In the genomic region with DNA sequence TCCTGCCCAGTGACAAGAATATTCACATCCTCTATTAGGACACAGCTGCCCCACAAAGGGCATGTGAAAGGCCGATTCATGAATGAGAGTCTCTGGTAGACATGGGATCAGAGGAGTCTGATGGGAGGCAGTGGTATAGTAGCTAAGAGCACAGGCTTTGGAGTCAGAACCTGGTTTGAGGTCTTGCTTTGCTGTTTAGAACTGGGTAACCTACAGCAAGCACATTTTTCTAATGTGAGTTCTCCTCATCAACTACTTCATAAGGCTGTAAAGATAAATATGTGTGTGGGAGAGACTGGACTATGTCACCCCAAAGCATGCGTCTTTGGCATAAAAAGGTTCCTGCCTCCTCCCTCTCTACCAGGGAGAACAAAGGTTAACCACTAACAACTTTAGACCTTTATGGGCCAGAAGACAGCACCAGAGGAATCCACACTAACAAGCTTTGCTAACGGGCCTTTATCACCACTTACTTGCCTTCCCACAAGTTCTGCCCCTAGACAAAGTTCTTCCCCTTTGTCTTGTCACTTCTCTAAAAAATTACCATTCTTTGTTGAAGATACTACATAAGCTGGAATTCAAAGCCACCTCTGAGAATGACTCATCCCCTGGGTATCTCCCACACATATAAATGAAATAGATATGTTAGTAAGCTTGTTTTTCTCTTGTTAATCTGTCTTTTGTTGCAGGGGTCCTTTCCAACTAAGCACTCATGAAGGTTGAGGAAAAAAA, we compare ENCODE assay signal across 8 cellular contexts. TPM values are rescaled to one million over a fixed set of nuclear protein-coding genes. Genes with fewer than 3 reads are reported as not detected.
DNase-seq lines count a peak whose midpoint lies in the region; ATAC-seq and TF ChIP-seq lines count a peak whose summit lies in the region.

No MANE protein-coding gene starts in this region.

- H3K27me3 ChIP-seq in heart left ventricle = no peaks in the 10 kb centered on the region
- no peaks in the 10 kb centered on the region for H3K27me3 ChIP-seq in right atrium auricular region
- H3K27me3 ChIP-seq in hepatocyte = no peaks in the 10 kb centered on the region
- H3K27me3 ChIP-seq in upper lobe of right lung = no peaks in the 10 kb centered on the region

- DNase-seq in heart left ventricle (no peak), right atrium auricular region (ENCODE audit: low spot score) (no peak), hepatocyte (ENCODE audit: low spot score) (peak; percentile 57), upper lobe of right lung (no peak), NCI-H2171 treated with DMSO at 0.1 percent for 48 hours (lab: John Stamatoyannopoulos, UW) (no peak)
- no peak for DNase-seq in activated CD4-positive, alpha-beta T cell treated with anti-CD3 and anti-CD28 coated beads for 1 hour
- DNase-seq in activated effector memory CD4-positive, alpha-beta T cell treated with Interleukin-2 at 50 U/mL for 16 hours = no peak

- H3K27ac ChIP-seq in heart left ventricle = peak overlapping the region in 2 of 12 donors; percentile 45 to 69
- no peak overlapping the region for H3K27ac ChIP-seq in right atrium auricular region
- peak overlapping the region; percentile 80 for H3K27ac ChIP-seq in hepatocyte
- H3K27ac ChIP-seq in upper lobe of right lung = peak overlapping the region; percentile 11

- no peaks in the 10 kb centered on the region for H3K27me3 Mint-ChIP-seq in T-helper 1 cell treated with Interleukin-12 subunit alpha and Interleukin-12 subunit beta and Interleukin-4 antibody, amounts not matched to agents 30 μg/mL and 1 μg/mL, for 36 hours (ENCODE audit: low read depth)

- H3K9me3 Mint-ChIP-seq in T-helper 1 cell treated with Interleukin-12 subunit alpha and Interleukin-12 subunit beta and Interleukin-4 antibody, amounts not matched to agents 30 μg/mL and 1 μg/mL, for 36 hours = no peaks in the 10 kb centered on the region

- H3K27ac Mint-ChIP-seq in T-helper 1 cell treated with Interleukin-12 subunit alpha and Interleukin-12 subunit beta and Interleukin-4 antibody, amounts not matched to agents 30 μg/mL and 1 μg/mL, for 36 hours = peak overlapping the region; percentile 84

- WGBS in heart left ventricle, 4 donors = 50 to 63% (median 60%) methylated on average over 3 of the region's 3 CpGs
- WGBS in hepatocyte (ENCODE audit: low lambda C conversion rate, missing lambda C conversion rate) = 37% methylated on average over 3 of the region's 3 CpGs

- H3K4me2 ChIP-seq in hepatocyte = peak overlapping the region; percentile 14

- H3K36me3 ChIP-seq in heart left ventricle (peaks cover 0 to 55% (median 17%) of the 10 kb centered on the region in 9 donors), right atrium auricular region (peaks cover 16% of the 10 kb centered on the region), hepatocyte (replicated peaks; ENCODE audit: insufficient read depth, low read depth) (no peaks in the 10 kb centered on the region), upper lobe of right lung (peaks cover 20% of the 10 kb centered on the region)

- H4K20me1 ChIP-seq in hepatocyte (ENCODE audit: insufficient read depth, poor library complexity, severe bottlenecking) = no peaks in the 10 kb centered on the region

- no peaks in the 10 kb centered on the region for H3K9me3 ChIP-seq in heart left ventricle
- H3K9me3 ChIP-seq in right atrium auricular region = no peaks in the 10 kb centered on the region
- no peaks in the 10 kb centered on the region for H3K9me3 ChIP-seq in hepatocyte (ENCODE audit: low read depth)
- H3K9me3 ChIP-seq in upper lobe of right lung = no peaks in the 10 kb centered on the region

- H3K4me3 ChIP-seq in heart left ventricle (no peak overlapping the region), right atrium auricular region (no peak overlapping the region), hepatocyte (no peak overlapping the region), upper lobe of right lung (no peak overlapping the region)

- peaks cover 45% of the 10 kb centered on the region for H3K4me1 Mint-ChIP-seq in T-helper 1 cell treated with Interleukin-12 subunit alpha and Interleukin-12 subunit beta and Interleukin-4 antibody, amounts not matched to agents 30 μg/mL and 1 μg/mL, for 36 hours (ENCODE audit: low read depth)

- H2AFZ ChIP-seq in hepatocyte = no peak overlapping the region

- intact Hi-C loops in heart left ventricle (cut with DNase I) = loop anchor here in 1 of 10 donors (10.0 kb wide), 1 partner anchor 51 kb away; no protein-coding TSS in a partner anchor
- intact Hi-C loops in upper lobe of right lung (cut with DNase I) = no loop called here

- TF ChIP-seq CTCF in heart left ventricle (IDR thresholded peaks at IDR 0.05) (no peak), right atrium auricular region (IDR thresholded peaks at IDR 0.05) (no peak), hepatocyte (IDR thresholded peaks at IDR 0.05; ENCODE audit: poor library complexity) (no peak), upper lobe of right lung (IDR thresholded peaks at IDR 0.05) (no peak)

- H3K9me2 ChIP-seq in hepatocyte (replicated peaks; ENCODE audit: insufficient read depth) = no peaks in the 10 kb centered on the region

- ATAC-seq in heart left ventricle (peak in 3 of 4 donors; percentile 27 to 56 (median 32)), upper lobe of right lung (peak; percentile 86)

- H3K79me2 ChIP-seq in hepatocyte = peaks cover 45% of the 10 kb centered on the region

- H3K4me3 Mint-ChIP-seq in T-helper 1 cell treated with Interleukin-12 subunit alpha and Interleukin-12 subunit beta and Interleukin-4 antibody, amounts not matched to agents 30 μg/mL and 1 μg/mL, for 36 hours = peak overlapping the region; percentile 23

- no peak for TF ChIP-seq POLR2A in heart left ventricle (IDR thresholded peaks at IDR 0.05)

- H3K36me3 Mint-ChIP-seq in T-helper 1 cell treated with Interleukin-12 subunit alpha and Interleukin-12 subunit beta and Interleukin-4 antibody, amounts not matched to agents 30 μg/mL and 1 μg/mL, for 36 hours (ENCODE audit: low read depth) = peaks cover 45% of the 10 kb centered on the region

- peaks cover 0 to 58% (median 5%) of the 10 kb centered on the region in 12 donors for H3K4me1 ChIP-seq in heart left ventricle
- H3K4me1 ChIP-seq in right atrium auricular region = peaks cover 0 to 12% of the 10 kb centered on the region in 2 donors
- H3K4me1 ChIP-seq in hepatocyte (ENCODE audit: insufficient read depth) = peaks cover 18% of the 10 kb centered on the region
- H3K4me1 ChIP-seq in upper lobe of right lung = peaks cover 22% of the 10 kb centered on the region

RNA-seq across cellular contexts. Expression of a gene that starts 21.1 kb away (rescaled TPM):
- 10 to 100 TPM in 1 of 9 donors, 1 to 10 TPM in 8; 4.7 to 12.4 (median 6.0) TPM for total RNA-seq in heart left ventricle
- polyA plus RNA-seq in heart left ventricle = 1 to 10 TPM; 3.7 to 8.4 TPM
- total RNA-seq in right atrium auricular region = 10 to 100 TPM in 1 of 2 donors, 1 to 10 TPM in 1; 7.2 to 16.1 TPM
- total RNA-seq in hepatocyte = 28.8 and 30.9 TPM in 2 replicates
- polyA plus RNA-seq in hepatocyte = 22.9 and 26.7 TPM in 2 replicates
- 25.2 TPM for total RNA-seq in upper lobe of right lung

RNA-seq across cellular contexts. Expression of a gene that starts 56.1 kb away (rescaled TPM):
- total RNA-seq in heart left ventricle (10 to 100 TPM; 27.7 to 72.6 (median 31.3) TPM), right atrium auricular region (10 to 100 TPM; 30.3 to 31.1 TPM), hepatocyte (31.5 and 62.5 TPM in 2 replicates), upper lobe of right lung (43.3 TPM)
- polyA plus RNA-seq in heart left ventricle (10 to 100 TPM; 15.2 to 36.0 TPM), hepatocyte (23.5 and 26.9 TPM in 2 replicates)

Comparison
In these comparisons a context has a peak if more than half of its experiments do, and no peak if none do; other contexts are left out.
1. H3K27ac ChIP-seq: peak in hepatocyte (single experiment) and upper lobe of right lung (single experiment); none in right atrium auricular region (0 of 2).